Comparison of ENCODE assay signal across 17 cellular contexts in the genomic region with DNA sequence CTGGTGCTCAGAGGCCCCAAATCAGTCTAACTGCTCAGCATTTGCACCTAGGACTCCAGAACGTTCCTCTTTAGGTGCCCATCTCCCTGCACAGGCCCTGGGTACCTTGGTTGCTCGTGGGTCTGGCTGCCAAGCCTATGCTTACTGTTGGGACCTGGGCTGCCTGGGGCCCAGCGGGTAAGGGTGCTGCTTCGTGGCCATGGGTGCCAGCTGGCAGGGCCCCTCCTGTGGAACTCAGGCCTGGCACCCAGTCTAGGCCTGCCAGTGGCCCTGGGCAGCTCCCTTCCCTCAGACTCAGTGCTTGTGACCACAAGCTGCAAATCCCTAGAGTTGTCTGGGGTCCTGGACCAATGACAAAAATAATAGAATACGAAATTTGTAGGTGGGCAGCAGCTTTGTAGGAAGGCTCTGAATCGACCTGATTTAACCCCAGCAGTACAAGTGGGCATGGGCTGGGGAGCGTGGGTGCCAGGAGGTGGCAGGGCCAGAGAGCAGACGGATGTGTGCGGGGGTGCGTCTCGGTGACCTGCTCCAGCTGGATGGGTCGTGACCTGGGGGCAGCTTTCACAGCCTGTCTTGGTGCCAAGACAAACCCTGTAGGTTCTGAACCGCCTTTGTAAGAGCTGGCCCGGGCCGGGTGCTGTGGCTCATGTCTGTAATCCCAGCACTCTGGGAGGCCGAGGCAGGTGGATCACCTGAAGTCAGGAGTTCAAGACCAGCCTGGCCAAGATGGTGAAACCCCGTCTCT.
A peak's percentile ranks its signal among the peaks of the same experiment; 100 is the strongest.
DNase-seq lines count a peak whose midpoint lies in the region; ATAC-seq and TF ChIP-seq lines count a peak whose summit lies in the region.
"Had no signal": no experiment of that assay in that cellular context is flagged by ENCODE, and none has a peak within 500 bp of the region (broad histone marks: within the 10 kb centered on the region; RNA-seq: fewer than 3 reads in every experiment).

No MANE protein-coding gene starts in this region.

- H3K36me3 ChIP-seq in CD4-positive, alpha-beta memory T cell (ENCODE audit: insufficient read depth, low read length) = peaks cover 43% of the 10 kb centered on the region
- peaks cover 0 to 100% (median 69%) of the 10 kb centered on the region in 6 donors for H3K36me3 ChIP-seq in spleen

- CTCF ChIA-PET in activated CD8-positive, alpha-beta T cell treated with anti-CD3 and anti-CD28 coated beads, Interleukin-2, amount 10 ng/mL, durations not matched to agents 7 days and 5 days (lab: Charles Lee) = interaction anchor here (0.6 kb wide), 1 partner anchor 13 kb away, joined by 3 read pairs; no protein-coding TSS in a partner anchor
- CTCF ChIA-PET in activated CD8-positive, alpha-beta T cell treated with anti-CD3 and anti-CD28 coated beads for 36 hours (lab: Charles Lee) = interaction anchor here (0.7 to 1.0 kb wide), 2 partner anchors 13 to 20 kb away, joined by 3 read pairs; no protein-coding TSS in a partner anchor
- CTCF ChIA-PET in CD4-positive, alpha-beta memory T cell (lab: Charles Lee; ENCODE audit: partially characterized antibody) = interaction anchor here (2.2 to 3.5 kb wide), 2 partner anchors 14 to 21 kb away, joined by 6 to 27 read pairs; no protein-coding TSS in a partner anchor
- CTCF ChIA-PET in activated CD4-positive, alpha-beta memory T cell treated with anti-CD3 and anti-CD28 coated beads for 36 hours (lab: Charles Lee) = interaction anchor here (1.3 to 1.5 kb wide), 2 partner anchors 8 to 20 kb away, joined by 6 to 7 read pairs; no protein-coding TSS in a partner anchor

- POLR2A ChIA-PET in activated CD8-positive, alpha-beta T cell treated with anti-CD3 and anti-CD28 coated beads, Interleukin-2, amount 10 ng/mL, durations not matched to agents 7 days and 5 days (lab: Charles Lee) = interaction anchor here (11.4 kb wide), 1 partner anchor 8 kb away, joined by 145 read pairs; no protein-coding TSS in a partner anchor
- POLR2A ChIA-PET in activated CD8-positive, alpha-beta T cell treated with anti-CD3 and anti-CD28 coated beads for 36 hours (lab: Charles Lee) = interaction anchor here (1.1 to 9.5 kb wide), 2 partner anchors 9 to 10 kb away, joined by 4 to 133 read pairs; no protein-coding TSS in a partner anchor
- POLR2A ChIA-PET in CD4-positive, alpha-beta memory T cell (lab: Charles Lee; ENCODE audit: partially characterized antibody) = interaction anchor here (3.9 kb wide), 1 partner anchor 8 kb away, joined by 26 read pairs; no protein-coding TSS in a partner anchor
- POLR2A ChIA-PET in activated CD4-positive, alpha-beta memory T cell treated with anti-CD3 and anti-CD28 coated beads for 36 hours (lab: Charles Lee) = interaction anchor here (0.9 kb wide), 1 partner anchor 9 kb away, joined by 4 read pairs; no protein-coding TSS in a partner anchor

- intact Hi-C loops in activated CD8-positive, alpha-beta T cell treated with anti-CD3 and anti-CD28 coated beads for 36 hours (cut with micrococcal nuclease) = no loop called here
- intact Hi-C loops in CD4-positive, alpha-beta memory T cell (cut with micrococcal nuclease) = no loop called here
- intact Hi-C loops in dendritic cell treated with granulocyte-macrophage colony-stimulating factor and Interleukin-4, amounts not matched to agents 40 ng/mL and 50 ng/mL, for 4 days (cut with micrococcal nuclease) = no loop called here
- intact Hi-C loops in spleen (cut with DNase I; ENCODE audit: low total_unique reads) = no loop called here
- intact Hi-C loops in activated CD4-positive, alpha-beta memory T cell treated with anti-CD3 and anti-CD28 coated beads for 36 hours (cut with micrococcal nuclease) = no loop called here

- H3K27ac ChIP-seq in CD4-positive, alpha-beta memory T cell (ENCODE audit: low read depth, low read length) = no peak overlapping the region
- peak overlapping the region in 2 of 8 donors; percentile 12 to 42 for H3K27ac ChIP-seq in spleen
- H3K27ac ChIP-seq: GM23248 had no signal

- no peak overlapping the region for H3K4me3 Mint-ChIP-seq in activated CD8-positive, alpha-beta T cell treated with anti-CD3 and anti-CD28 coated beads, Interleukin-2, amount 10 ng/mL, durations not matched to agents 7 days and 5 days
- H3K4me3 Mint-ChIP-seq in activated CD8-positive, alpha-beta T cell treated with anti-CD3 and anti-CD28 coated beads for 36 hours = no peak overlapping the region
- H3K4me3 Mint-ChIP-seq in CD4-positive, alpha-beta memory T cell = no peak overlapping the region
- peak overlapping the region; percentile 62 for H3K4me3 Mint-ChIP-seq in dendritic cell treated with granulocyte-macrophage colony-stimulating factor and Interleukin-4, amounts not matched to agents 40 ng/mL and 50 ng/mL, for 4 days
- H3K4me3 Mint-ChIP-seq in activated CD4-positive, alpha-beta memory T cell treated with anti-CD3 and anti-CD28 coated beads for 36 hours = no peak overlapping the region

- no peak for TF ChIP-seq POLR2A in spleen (IDR thresholded peaks at IDR 0.05)

- H3K27me3 ChIP-seq in CD4-positive, alpha-beta memory T cell (ENCODE audit: insufficient read depth, low read length) = no peaks in the 10 kb centered on the region
- no peaks in the 10 kb centered on the region for H3K27me3 ChIP-seq in spleen (replicated peaks in 1 of 7)

- no peak for ATAC-seq in activated CD8-positive, alpha-beta T cell treated with anti-CD3 and anti-CD28 coated beads, Interleukin-2, amount 10 ng/mL, durations not matched to agents 7 days and 5 days
- no peak for ATAC-seq in activated CD8-positive, alpha-beta T cell treated with anti-CD3 and anti-CD28 coated beads for 36 hours
- no peak for ATAC-seq in GM21737 (IDR thresholded peaks at IDR 0.05; ENCODE audit: unreplicated experiment)
- ATAC-seq: K562, Panc1 had no signal

- no peaks in the 10 kb centered on the region for H3K9me3 Mint-ChIP-seq in activated CD8-positive, alpha-beta T cell treated with anti-CD3 and anti-CD28 coated beads, Interleukin-2, amount 10 ng/mL, durations not matched to agents 7 days and 5 days (ENCODE audit: insufficient read depth)
- no peaks in the 10 kb centered on the region for H3K9me3 Mint-ChIP-seq in activated CD8-positive, alpha-beta T cell treated with anti-CD3 and anti-CD28 coated beads for 36 hours
- no peaks in the 10 kb centered on the region for H3K9me3 Mint-ChIP-seq in CD4-positive, alpha-beta memory T cell
- H3K9me3 Mint-ChIP-seq in dendritic cell treated with granulocyte-macrophage colony-stimulating factor and Interleukin-4, amounts not matched to agents 40 ng/mL and 50 ng/mL, for 4 days = no peaks in the 10 kb centered on the region
- H3K9me3 Mint-ChIP-seq in activated CD4-positive, alpha-beta memory T cell treated with anti-CD3 and anti-CD28 coated beads for 36 hours = no peaks in the 10 kb centered on the region

- WGBS in spleen, 5 donors = 87 to 97% (median 91%) methylated on average over 15 to 17 of the region's 17 CpGs

- H3K27ac Mint-ChIP-seq in activated CD8-positive, alpha-beta T cell treated with anti-CD3 and anti-CD28 coated beads, Interleukin-2, amount 10 ng/mL, durations not matched to agents 7 days and 5 days = peak overlapping the region; percentile 33
- H3K27ac Mint-ChIP-seq in activated CD8-positive, alpha-beta T cell treated with anti-CD3 and anti-CD28 coated beads for 36 hours = no peak overlapping the region
- peak overlapping the region in 4 of 7 donors; percentile 8 to 70 (median 30) for H3K27ac Mint-ChIP-seq in CD4-positive, alpha-beta memory T cell
- H3K27ac Mint-ChIP-seq in dendritic cell treated with granulocyte-macrophage colony-stimulating factor and Interleukin-4, amounts not matched to agents 40 ng/mL and 50 ng/mL, for 4 days = peak overlapping the region; percentile 86
- no peak overlapping the region for H3K27ac Mint-ChIP-seq in activated CD4-positive, alpha-beta memory T cell treated with anti-CD3 and anti-CD28 coated beads for 36 hours

- peaks cover 67% of the 10 kb centered on the region for H3K36me3 Mint-ChIP-seq in activated CD8-positive, alpha-beta T cell treated with anti-CD3 and anti-CD28 coated beads, Interleukin-2, amount 10 ng/mL, durations not matched to agents 7 days and 5 days (ENCODE audit: low read depth)
- H3K36me3 Mint-ChIP-seq in activated CD8-positive, alpha-beta T cell treated with anti-CD3 and anti-CD28 coated beads for 36 hours (ENCODE audit: low read depth) = peaks cover 54% of the 10 kb centered on the region
- peaks cover 41 to 76% of the 10 kb centered on the region in 2 donors for H3K36me3 Mint-ChIP-seq in CD4-positive, alpha-beta memory T cell
- peaks cover 100% of the 10 kb centered on the region for H3K36me3 Mint-ChIP-seq in dendritic cell treated with granulocyte-macrophage colony-stimulating factor and Interleukin-4, amounts not matched to agents 40 ng/mL and 50 ng/mL, for 4 days (ENCODE audit: low read depth)
- peaks cover 44% of the 10 kb centered on the region for H3K36me3 Mint-ChIP-seq in activated CD4-positive, alpha-beta memory T cell treated with anti-CD3 and anti-CD28 coated beads for 36 hours

- no peak for TF ChIP-seq CTCF in activated CD8-positive, alpha-beta T cell treated with anti-CD3 and anti-CD28 coated beads for 36 hours (IDR thresholded peaks at IDR 0.05)
- TF ChIP-seq CTCF in spleen (IDR thresholded peaks at IDR 0.05 in 8 of 11, conservative IDR thresholded peaks at IDR 0.05 in 3 of 11) = no peak

- H3K9me3 ChIP-seq in CD4-positive, alpha-beta memory T cell (ENCODE audit: control insufficient read depth in 1 of 2, low read length in 2 of 2) = no peaks in the 10 kb centered on the region
- no peaks in the 10 kb centered on the region for H3K9me3 ChIP-seq in spleen

- peaks cover 38% of the 10 kb centered on the region for H3K4me1 Mint-ChIP-seq in activated CD8-positive, alpha-beta T cell treated with anti-CD3 and anti-CD28 coated beads, Interleukin-2, amount 10 ng/mL, durations not matched to agents 7 days and 5 days (ENCODE audit: low read depth)
- H3K4me1 Mint-ChIP-seq in activated CD8-positive, alpha-beta T cell treated with anti-CD3 and anti-CD28 coated beads for 36 hours (ENCODE audit: low read depth) = peaks cover 36% of the 10 kb centered on the region
- peaks cover 14 to 52% (median 32%) of the 10 kb centered on the region in 4 donors for H3K4me1 Mint-ChIP-seq in CD4-positive, alpha-beta memory T cell
- H3K4me1 Mint-ChIP-seq in dendritic cell treated with granulocyte-macrophage colony-stimulating factor and Interleukin-4, amounts not matched to agents 40 ng/mL and 50 ng/mL, for 4 days (ENCODE audit: low read depth) = peaks cover 95% of the 10 kb centered on the region
- peaks cover 19% of the 10 kb centered on the region for H3K4me1 Mint-ChIP-seq in activated CD4-positive, alpha-beta memory T cell treated with anti-CD3 and anti-CD28 coated beads for 36 hours (ENCODE audit: low read depth)

- H3K4me1 ChIP-seq in CD4-positive, alpha-beta memory T cell (ENCODE audit: insufficient read depth, low read length) = no peaks in the 10 kb centered on the region
- H3K4me1 ChIP-seq in spleen = peaks cover 7 to 97% (median 40%) of the 10 kb centered on the region in 6 donors

- DNase-seq in activated CD8-positive, alpha-beta T cell treated with anti-CD3 and anti-CD28 coated beads, Interleukin-2, amount 10 ng/mL, durations not matched to agents 7 days and 5 days = no peak
- no peak for DNase-seq in activated CD8-positive, alpha-beta T cell treated with anti-CD3 and anti-CD28 coated beads for 36 hours
- DNase-seq in CD4-positive, alpha-beta memory T cell = no peak
- peak; percentile 72 for DNase-seq in spleen
- no peak for DNase-seq in NCI-H82 treated with DMSO at 0.1 percent for 48 hours (lab: John Stamatoyannopoulos, UW; ENCODE audit: unreplicated experiment)
- no peak for DNase-seq in activated CD4-positive, alpha-beta memory T cell treated with anti-CD3 and anti-CD28 coated beads for 36 hours
- DNase-seq: DND-41, GM23248, HCEC 1CT, NCI-H1092 treated with DMSO at 0.1 percent for 48 hours, NCI-H2227 treated with DMSO at 0.1 percent for 48 hours, NCI-H524, SHP77 had no signal

- H3K27me3 Mint-ChIP-seq in activated CD8-positive, alpha-beta T cell treated with anti-CD3 and anti-CD28 coated beads, Interleukin-2, amount 10 ng/mL, durations not matched to agents 7 days and 5 days (ENCODE audit: low read depth) = no peaks in the 10 kb centered on the region
- no peaks in the 10 kb centered on the region for H3K27me3 Mint-ChIP-seq in activated CD8-positive, alpha-beta T cell treated with anti-CD3 and anti-CD28 coated beads for 36 hours
- no peaks in the 10 kb centered on the region for H3K27me3 Mint-ChIP-seq in CD4-positive, alpha-beta memory T cell
- no peaks in the 10 kb centered on the region for H3K27me3 Mint-ChIP-seq in dendritic cell treated with granulocyte-macrophage colony-stimulating factor and Interleukin-4, amounts not matched to agents 40 ng/mL and 50 ng/mL, for 4 days
- H3K27me3 Mint-ChIP-seq in activated CD4-positive, alpha-beta memory T cell treated with anti-CD3 and anti-CD28 coated beads for 36 hours = no peaks in the 10 kb centered on the region

- no peak overlapping the region for H3K4me3 ChIP-seq in CD4-positive, alpha-beta memory T cell (ENCODE audit: low read length in 2 of 2)
- no peak overlapping the region for H3K4me3 ChIP-seq in spleen
- H3K4me3 ChIP-seq: GM23248, K562 had no signal

Comparison
In these comparisons a context has a peak if more than half of its experiments do, and no peak if none do; other contexts are left out.
1. H3K27ac Mint-ChIP-seq: peak in activated CD8-positive, alpha-beta T cell treated with anti-CD3 and anti-CD28 coated beads, Interleukin-2, amount 10 ng/mL, durations not matched to agents 7 days and 5 days (single experiment), CD4-positive, alpha-beta memory T cell (4 of 7) and dendritic cell treated with granulocyte-macrophage colony-stimulating factor and Interleukin-4, amounts not matched to agents 40 ng/mL and 50 ng/mL, for 4 days (single experiment); none in activated CD8-positive, alpha-beta T cell treated with anti-CD3 and anti-CD28 coated beads for 36 hours (single experiment) and activated CD4-positive, alpha-beta memory T cell treated with anti-CD3 and anti-CD28 coated beads for 36 hours (single experiment).